Comparison of ENCODE assay signal across 11 cellular contexts in genomic region chr12:103114296-103115055, GRCh38.
DNase-seq lines count a peak whose midpoint lies in the region; ATAC-seq lines count a peak whose summit lies in the region.
"Had no signal": no experiment of that assay in that cellular context is flagged by ENCODE, and none has a peak within 500 bp of the region (broad histone marks: within the 10 kb centered on the region; RNA-seq: fewer than 3 reads in every experiment).

No MANE protein-coding gene starts in this region.

- no peaks in the 10 kb centered on the region for H3K9me3 ChIP-seq in right cardiac atrium (ENCODE audit: control insufficient read depth, low read length)
- H3K9me3 ChIP-seq: heart right ventricle had no signal

- 82% methylated on average over 5 of the region's 5 CpGs for WGBS in right cardiac atrium

- H3K4me1 ChIP-seq in right cardiac atrium (ENCODE audit: control insufficient read depth, insufficient read depth, low read length) = no peaks in the 10 kb centered on the region
- H3K4me1 ChIP-seq: heart right ventricle had no signal

- H3K27ac ChIP-seq in right cardiac atrium (ENCODE audit: low read length) = no peak overlapping the region
- H3K27ac ChIP-seq: heart right ventricle had no signal

- H3K4me3 ChIP-seq in right cardiac atrium (ENCODE audit: low read length) = no peak overlapping the region
- H3K4me3 ChIP-seq: heart right ventricle had no signal

- no peaks in the 10 kb centered on the region for H3K27me3 ChIP-seq in right cardiac atrium (ENCODE audit: control insufficient read depth, insufficient read depth)
- H3K27me3 ChIP-seq: heart right ventricle had no signal

- intact Hi-C loops in right cardiac atrium (cut with DNase I) = no loop called here

- DNase-seq in foreskin melanocyte (peak; percentile 59), activated T-cell treated with anti-CD3 and anti-CD28 coated beads for 4 hours (no peak), AG08395 (ENCODE audit: low spot score) (no peak), right cardiac atrium (no peak)
- DNase-seq in activated naive CD4-positive, alpha-beta T cell treated with anti-CD3 and anti-CD28 coated beads, Interleukin-2, amount 50 U/mL, for 16 hours = no peak
- DNase-seq: heart right ventricle; NCI-H1930; stimulated activated CD4-positive, alpha-beta T cell treated with anti-CD3 and anti-CD28 coated beads, Interleukin-4, amount 100 ng/mL, for 4 hours had no signal

- peak; percentile 82 for ATAC-seq in GM18520 (IDR thresholded peaks at IDR 0.05; ENCODE audit: unreplicated experiment)
- peak; percentile 98 for ATAC-seq in GM21515 (IDR thresholded peaks at IDR 0.05; ENCODE audit: unreplicated experiment)
- ATAC-seq in HG03135 (IDR thresholded peaks at IDR 0.05; ENCODE audit: unreplicated experiment) = peak; percentile 96
- no peak for ATAC-seq in right cardiac atrium
- ATAC-seq: heart right ventricle had no signal

Comparison
In these comparisons a context has a peak if more than half of its experiments do, and no peak if none do; other contexts are left out.
1. ATAC-seq: peak in GM18520 (single experiment), GM21515 (single experiment) and HG03135 (single experiment); none in right cardiac atrium (0 of 2).